In the genomic region with DNA sequence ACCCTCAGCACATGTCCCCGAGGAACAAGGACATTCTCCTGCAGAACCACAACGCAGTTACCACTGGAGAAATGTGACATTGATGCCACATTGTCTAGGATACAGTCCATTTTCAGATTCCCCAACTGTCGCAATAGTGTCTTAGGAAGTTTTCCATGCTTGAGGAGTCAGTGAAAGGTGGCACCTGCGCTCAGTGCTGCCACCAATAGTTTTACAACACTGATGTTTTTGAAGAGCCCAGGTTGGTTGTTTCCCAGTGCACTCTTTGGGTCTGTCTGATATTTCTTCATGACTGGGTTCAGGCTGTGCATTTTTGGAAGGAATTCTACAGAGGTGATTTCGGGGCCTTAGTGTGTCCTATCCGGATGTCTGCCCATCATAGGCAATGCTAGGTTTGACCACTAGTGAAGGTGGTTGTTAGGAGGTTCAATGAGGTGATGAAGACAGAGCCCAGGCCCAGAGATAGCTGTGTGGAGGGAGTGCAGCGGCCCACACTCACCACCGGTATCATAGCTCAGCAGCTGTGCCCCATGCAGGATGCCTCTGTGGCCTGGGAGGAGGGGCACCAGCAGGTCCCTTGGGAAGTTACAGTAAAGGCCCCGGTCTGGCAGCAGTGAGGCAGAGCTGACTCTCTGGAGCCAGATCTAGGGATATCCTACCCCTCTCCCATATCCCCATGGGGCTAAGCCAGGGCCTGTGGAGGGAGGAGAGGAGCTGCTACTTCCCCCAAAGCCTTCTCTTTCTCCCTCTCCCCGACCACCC, we compare ENCODE assay signal across 18 cellular contexts.
DNase-seq lines count a peak whose midpoint lies in the region; ATAC-seq and TF ChIP-seq lines count a peak whose summit lies in the region.
"Had no signal": no experiment of that assay in that cellular context is flagged by ENCODE, and none has a peak within 500 bp of the region (broad histone marks: within the 10 kb centered on the region; RNA-seq: fewer than 3 reads in every experiment).

No MANE protein-coding gene starts in this region.

- intact Hi-C loops in Right ventricle myocardium superior (cut with DNase I) = no loop called here

- no peaks in the 10 kb centered on the region for H3K9me3 Mint-ChIP-seq in stimulated activated effector memory CD8-positive, alpha-beta T cell treated with anti-CD3 and anti-CD28 coated beads, Interleukin-12 subunit alpha, Interleukin-12 subunit beta, amount 100 ng/mL, for 72 hours
- H3K9me3 Mint-ChIP-seq: activated CD4-positive, alpha-beta memory T cell treated with anti-CD3 and anti-CD28 coated beads, Interleukin-2, amount 10 ng/mL, durations not matched to agents 7 days and 5 days; activated naive CD4-positive, alpha-beta T cell treated with anti-CD3 and anti-CD28 coated beads for 36 hours; central memory CD8-positive, alpha-beta T cell had no signal

- no peak overlapping the region for H3K4me2 ChIP-seq in MM.1S (ENCODE audit: low read depth, low read length)
- H3K4me2 ChIP-seq: smooth muscle cell had no signal

- H3K4me3 Mint-ChIP-seq in stimulated activated effector memory CD8-positive, alpha-beta T cell treated with anti-CD3 and anti-CD28 coated beads, Interleukin-12 subunit alpha, Interleukin-12 subunit beta, amount 100 ng/mL, for 72 hours = no peak overlapping the region
- H3K4me3 Mint-ChIP-seq: activated CD4-positive, alpha-beta memory T cell treated with anti-CD3 and anti-CD28 coated beads, Interleukin-2, amount 10 ng/mL, durations not matched to agents 7 days and 5 days; activated naive CD4-positive, alpha-beta T cell treated with anti-CD3 and anti-CD28 coated beads for 36 hours; central memory CD8-positive, alpha-beta T cell; naive thymus-derived CD4-positive, alpha-beta T cell had no signal

- no peaks in the 10 kb centered on the region for H3K9me2 ChIP-seq in MM.1S (replicated peaks; ENCODE audit: insufficient read depth, low read length)

- no peaks in the 10 kb centered on the region for H3K9me3 ChIP-seq in MM.1S (replicated peaks; ENCODE audit: insufficient read depth, low read length)
- H3K9me3 ChIP-seq: transverse colon had no signal

- H2AFZ ChIP-seq in MM.1S (ENCODE audit: low read length) = no peak overlapping the region

- no peaks in the 10 kb centered on the region for H3K4me1 ChIP-seq in MM.1S (ENCODE audit: low read length)
- H3K4me1 ChIP-seq: transverse colon had no signal

- peaks cover 27% of the 10 kb centered on the region for H3K4me1 Mint-ChIP-seq in stimulated activated effector memory CD8-positive, alpha-beta T cell treated with anti-CD3 and anti-CD28 coated beads, Interleukin-12 subunit alpha, Interleukin-12 subunit beta, amount 100 ng/mL, for 72 hours

- peak; percentile 6 for ATAC-seq in Right ventricle myocardium superior (ENCODE audit: poor library complexity)
- no peak for ATAC-seq in stimulated activated effector memory CD8-positive, alpha-beta T cell treated with anti-CD3 and anti-CD28 coated beads, Interleukin-12 subunit alpha, Interleukin-12 subunit beta, amount 100 ng/mL, for 72 hours
- ATAC-seq: naive thymus-derived CD4-positive, alpha-beta T cell had no signal

- no peaks in the 10 kb centered on the region for H3K36me3 Mint-ChIP-seq in stimulated activated effector memory CD8-positive, alpha-beta T cell treated with anti-CD3 and anti-CD28 coated beads, Interleukin-12 subunit alpha, Interleukin-12 subunit beta, amount 100 ng/mL, for 72 hours

- no peak overlapping the region for H3K4me3 ChIP-seq in MM.1S (ENCODE audit: low read length)
- H3K4me3 ChIP-seq: smooth muscle cell, transverse colon had no signal

- H4K20me1 ChIP-seq in MM.1S (ENCODE audit: insufficient read depth, low read length) = no peaks in the 10 kb centered on the region

- TF ChIP-seq CTCF in MM.1S (IDR thresholded peaks at IDR 0.05; ENCODE audit: low read length) = no peak

- no peaks in the 10 kb centered on the region for H3K79me2 ChIP-seq in MM.1S (ENCODE audit: low read length)

- peak overlapping the region; percentile 6 for H3K27ac Mint-ChIP-seq in stimulated activated effector memory CD8-positive, alpha-beta T cell treated with anti-CD3 and anti-CD28 coated beads, Interleukin-12 subunit alpha, Interleukin-12 subunit beta, amount 100 ng/mL, for 72 hours
- H3K27ac Mint-ChIP-seq: activated CD4-positive, alpha-beta memory T cell treated with anti-CD3 and anti-CD28 coated beads, Interleukin-2, amount 10 ng/mL, durations not matched to agents 7 days and 5 days; activated naive CD4-positive, alpha-beta T cell treated with anti-CD3 and anti-CD28 coated beads for 36 hours had no signal

- no peaks in the 10 kb centered on the region for H3K36me3 ChIP-seq in MM.1S (replicated peaks; ENCODE audit: insufficient read depth, low read length)
- H3K36me3 ChIP-seq: transverse colon had no signal

- H3K27ac ChIP-seq in MM.1S (ENCODE audit: low read length) = no peak overlapping the region
- H3K27ac ChIP-seq: transverse colon had no signal

- DNase-seq in DMS 273 (lab: John Stamatoyannopoulos, UW; ENCODE audit: unreplicated experiment) = peak; percentile 63
- no peak for DNase-seq in DMS 273 treated with DMSO at 0.1 percent for 48 hours (lab: John Stamatoyannopoulos, UW)
- DNase-seq in NCI-H2171 treated with DMSO at 0.1 percent for 48 hours (lab: John Stamatoyannopoulos, UW) = peak; percentile 89
- no peak for DNase-seq in Right ventricle myocardium superior
- DNase-seq in stimulated activated effector memory CD8-positive, alpha-beta T cell treated with anti-CD3 and anti-CD28 coated beads, Interleukin-12 subunit alpha, Interleukin-12 subunit beta, amount 100 ng/mL, for 72 hours (ENCODE audit: low spot score in 2 of 2) = no peak
- DNase-seq in NCI-H1930 (lab: John Stamatoyannopoulos, UW) = no peak
- DNase-seq in 8988T = no peak
- DNase-seq in MM.1S = no peak
- DNase-seq: activated CD4-positive, alpha-beta memory T cell treated with anti-CD3 and anti-CD28 coated beads, Interleukin-2, amount 10 ng/mL, durations not matched to agents 7 days and 5 days; activated naive CD4-positive, alpha-beta T cell treated with anti-CD3 and anti-CD28 coated beads for 36 hours; DMS79; naive thymus-derived CD4-positive, alpha-beta T cell; NCI-H1417 treated with DMSO at 0.1 percent for 48 hours; NK-92 treated with Interleukin-12 subunit alpha and Interleukin-12 subunit beta, amount 100 ng/mL, for 24 hours; T-helper 1 cell; transverse colon had no signal

- no peak overlapping the region for H3K9ac ChIP-seq in MM.1S (ENCODE audit: low read length)

- no peaks in the 10 kb centered on the region for H3K27me3 ChIP-seq in MM.1S (replicated peaks; ENCODE audit: insufficient read depth, low read length)
- H3K27me3 ChIP-seq: transverse colon had no signal

- no peaks in the 10 kb centered on the region for H3F3A ChIP-seq in MM.1S (ENCODE audit: insufficient read depth, low read length)

Comparison
In these comparisons a context has a peak if more than half of its experiments do, and no peak if none do; other contexts are left out.
1. DNase-seq: peak in DMS 273 (single experiment) and NCI-H2171 treated with DMSO at 0.1 percent for 48 hours (single experiment); none in DMS 273 treated with DMSO at 0.1 percent for 48 hours (single experiment), Right ventricle myocardium superior (single experiment), stimulated activated effector memory CD8-positive, alpha-beta T cell treated with anti-CD3 and anti-CD28 coated beads, Interleukin-12 subunit alpha, Interleukin-12 subunit beta, amount 100 ng/mL, for 72 hours (0 of 2), NCI-H1930 (0 of 2), 8988T (single experiment) and MM.1S (single experiment).